In the genomic region with DNA sequence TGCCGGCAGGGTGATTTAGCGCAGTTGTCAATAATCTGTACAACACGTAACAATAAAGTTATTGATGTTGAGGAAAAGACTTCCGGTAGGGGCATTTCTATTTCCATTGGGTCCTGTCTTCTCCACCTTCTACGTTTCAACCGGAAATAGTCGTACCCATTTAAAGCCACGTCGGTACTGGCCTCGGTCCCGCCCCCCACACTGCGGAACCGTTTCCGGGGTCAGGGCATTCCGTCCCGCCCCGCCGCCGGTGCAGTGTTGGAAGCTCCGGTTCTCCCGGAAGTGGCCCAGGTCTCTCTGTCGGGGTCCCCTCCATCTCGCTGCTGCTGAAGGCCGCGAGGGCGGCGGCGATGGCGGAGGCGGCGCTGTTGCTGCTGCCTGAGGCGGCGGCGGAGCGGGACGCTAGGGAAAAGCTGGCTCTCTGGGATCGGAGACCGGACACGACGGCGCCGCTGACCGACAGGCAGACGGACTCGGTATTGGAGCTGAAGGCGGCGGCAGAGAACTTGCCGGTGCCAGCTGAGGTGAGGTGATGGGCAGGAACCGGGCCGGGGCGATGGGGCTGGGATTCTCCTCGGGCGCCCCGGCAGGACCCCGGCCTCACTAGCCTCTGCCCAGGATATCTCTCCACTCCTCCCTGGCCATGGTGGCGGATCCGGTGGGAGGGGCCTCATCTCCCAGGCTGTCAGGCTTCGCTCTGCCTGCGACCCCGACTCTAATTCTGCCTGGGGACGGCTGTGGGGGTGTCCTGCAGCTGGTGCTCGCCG, we compare ENCODE assay signal across 1 cellular context.
TF ChIP-seq lines count a peak whose summit lies in the region.

A gene with protein sequence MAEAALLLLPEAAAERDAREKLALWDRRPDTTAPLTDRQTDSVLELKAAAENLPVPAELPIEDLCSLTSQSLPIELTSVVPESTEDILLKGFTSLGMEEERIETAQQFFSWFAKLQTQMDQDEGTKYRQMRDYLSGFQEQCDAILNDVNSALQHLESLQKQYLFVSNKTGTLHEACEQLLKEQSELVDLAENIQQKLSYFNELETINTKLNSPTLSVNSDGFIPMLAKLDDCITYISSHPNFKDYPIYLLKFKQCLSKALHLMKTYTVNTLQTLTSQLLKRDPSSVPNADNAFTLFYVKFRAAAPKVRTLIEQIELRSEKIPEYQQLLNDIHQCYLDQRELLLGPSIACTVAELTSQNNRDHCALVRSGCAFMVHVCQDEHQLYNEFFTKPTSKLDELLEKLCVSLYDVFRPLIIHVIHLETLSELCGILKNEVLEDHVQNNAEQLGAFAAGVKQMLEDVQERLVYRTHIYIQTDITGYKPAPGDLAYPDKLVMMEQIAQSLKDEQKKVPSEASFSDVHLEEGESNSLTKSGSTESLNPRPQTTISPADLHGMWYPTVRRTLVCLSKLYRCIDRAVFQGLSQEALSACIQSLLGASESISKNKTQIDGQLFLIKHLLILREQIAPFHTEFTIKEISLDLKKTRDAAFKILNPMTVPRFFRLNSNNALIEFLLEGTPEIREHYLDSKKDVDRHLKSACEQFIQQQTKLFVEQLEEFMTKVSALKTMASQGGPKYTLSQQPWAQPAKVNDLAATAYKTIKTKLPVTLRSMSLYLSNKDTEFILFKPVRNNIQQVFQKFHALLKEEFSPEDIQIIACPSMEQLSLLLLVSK (plus strand): TSS at position 253 of the 767 bp plus-strand sequence. CDS start 98 bp downstream, at position 351.

TF ChIP-seq in GM12878, 131 proteins besides CTCF, POLR2A, EP300 and RAD21 (continued from another document and continues in another):
- TF ChIP-seq, protein P1, sequence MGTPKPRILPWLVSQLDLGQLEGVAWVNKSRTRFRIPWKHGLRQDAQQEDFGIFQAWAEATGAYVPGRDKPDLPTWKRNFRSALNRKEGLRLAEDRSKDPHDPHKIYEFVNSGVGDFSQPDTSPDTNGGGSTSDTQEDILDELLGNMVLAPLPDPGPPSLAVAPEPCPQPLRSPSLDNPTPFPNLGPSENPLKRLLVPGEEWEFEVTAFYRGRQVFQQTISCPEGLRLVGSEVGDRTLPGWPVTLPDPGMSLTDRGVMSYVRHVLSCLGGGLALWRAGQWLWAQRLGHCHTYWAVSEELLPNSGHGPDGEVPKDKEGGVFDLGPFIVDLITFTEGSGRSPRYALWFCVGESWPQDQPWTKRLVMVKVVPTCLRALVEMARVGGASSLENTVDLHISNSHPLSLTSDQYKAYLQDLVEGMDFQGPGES (IDR thresholded peaks at IDR 0.05) = no peak
- 0 out of 2 replicates have a peak, but pooled peaks have one; percentile 46 for TF ChIP-seq SMAD5 (IDR thresholded peaks at IDR 0.05; ENCODE audit: low read depth)
- TF ChIP-seq GATAD2B (conservative IDR thresholded peaks at IDR 0.05; ENCODE audit: low read depth) = peak; percentile 61; the same call in 1 of the 2 replicates
- TF ChIP-seq, protein P2, sequence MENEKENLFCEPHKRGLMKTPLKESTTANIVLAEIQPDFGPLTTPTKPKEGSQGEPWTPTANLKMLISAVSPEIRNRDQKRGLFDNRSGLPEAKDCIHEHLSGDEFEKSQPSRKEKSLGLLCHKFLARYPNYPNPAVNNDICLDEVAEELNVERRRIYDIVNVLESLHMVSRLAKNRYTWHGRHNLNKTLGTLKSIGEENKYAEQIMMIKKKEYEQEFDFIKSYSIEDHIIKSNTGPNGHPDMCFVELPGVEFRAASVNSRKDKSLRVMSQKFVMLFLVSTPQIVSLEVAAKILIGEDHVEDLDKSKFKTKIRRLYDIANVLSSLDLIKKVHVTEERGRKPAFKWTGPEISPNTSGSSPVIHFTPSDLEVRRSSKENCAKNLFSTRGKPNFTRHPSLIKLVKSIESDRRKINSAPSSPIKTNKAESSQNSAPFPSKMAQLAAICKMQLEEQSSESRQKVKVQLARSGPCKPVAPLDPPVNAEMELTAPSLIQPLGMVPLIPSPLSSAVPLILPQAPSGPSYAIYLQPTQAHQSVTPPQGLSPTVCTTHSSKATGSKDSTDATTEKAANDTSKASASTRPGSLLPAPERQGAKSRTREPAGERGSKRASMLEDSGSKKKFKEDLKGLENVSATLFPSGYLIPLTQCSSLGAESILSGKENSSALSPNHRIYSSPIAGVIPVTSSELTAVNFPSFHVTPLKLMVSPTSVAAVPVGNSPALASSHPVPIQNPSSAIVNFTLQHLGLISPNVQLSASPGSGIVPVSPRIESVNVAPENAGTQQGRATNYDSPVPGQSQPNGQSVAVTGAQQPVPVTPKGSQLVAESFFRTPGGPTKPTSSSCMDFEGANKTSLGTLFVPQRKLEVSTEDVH (IDR thresholded peaks at IDR 0.05; ENCODE audit: low read depth, partially characterized antibody) = peak; percentile 78
- TF ChIP-seq ATF7 (IDR thresholded peaks at IDR 0.05; ENCODE audit: low read depth) = peak; percentile 73
- TF ChIP-seq, protein P3, sequence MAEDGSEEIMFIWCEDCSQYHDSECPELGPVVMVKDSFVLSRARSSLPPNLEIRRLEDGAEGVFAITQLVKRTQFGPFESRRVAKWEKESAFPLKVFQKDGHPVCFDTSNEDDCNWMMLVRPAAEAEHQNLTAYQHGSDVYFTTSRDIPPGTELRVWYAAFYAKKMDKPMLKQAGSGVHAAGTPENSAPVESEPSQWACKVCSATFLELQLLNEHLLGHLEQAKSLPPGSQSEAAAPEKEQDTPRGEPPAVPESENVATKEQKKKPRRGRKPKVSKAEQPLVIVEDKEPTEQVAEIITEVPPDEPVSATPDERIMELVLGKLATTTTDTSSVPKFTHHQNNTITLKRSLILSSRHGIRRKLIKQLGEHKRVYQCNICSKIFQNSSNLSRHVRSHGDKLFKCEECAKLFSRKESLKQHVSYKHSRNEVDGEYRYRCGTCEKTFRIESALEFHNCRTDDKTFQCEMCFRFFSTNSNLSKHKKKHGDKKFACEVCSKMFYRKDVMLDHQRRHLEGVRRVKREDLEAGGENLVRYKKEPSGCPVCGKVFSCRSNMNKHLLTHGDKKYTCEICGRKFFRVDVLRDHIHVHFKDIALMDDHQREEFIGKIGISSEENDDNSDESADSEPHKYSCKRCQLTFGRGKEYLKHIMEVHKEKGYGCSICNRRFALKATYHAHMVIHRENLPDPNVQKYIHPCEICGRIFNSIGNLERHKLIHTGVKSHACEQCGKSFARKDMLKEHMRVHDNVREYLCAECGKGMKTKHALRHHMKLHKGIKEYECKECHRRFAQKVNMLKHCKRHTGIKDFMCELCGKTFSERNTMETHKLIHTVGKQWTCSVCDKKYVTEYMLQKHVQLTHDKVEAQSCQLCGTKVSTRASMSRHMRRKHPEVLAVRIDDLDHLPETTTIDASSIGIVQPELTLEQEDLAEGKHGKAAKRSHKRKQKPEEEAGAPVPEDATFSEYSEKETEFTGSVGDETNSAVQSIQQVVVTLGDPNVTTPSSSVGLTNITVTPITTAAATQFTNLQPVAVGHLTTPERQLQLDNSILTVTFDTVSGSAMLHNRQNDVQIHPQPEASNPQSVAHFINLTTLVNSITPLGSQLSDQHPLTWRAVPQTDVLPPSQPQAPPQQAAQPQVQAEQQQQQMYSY (CRISPR knock-in tag; IDR thresholded peaks at IDR 0.05) = no peak
- peak; percentile 70 for TF ChIP-seq SIX5 (IDR thresholded peaks at IDR 0.05; ENCODE audit: low read depth, low read length, severe bottlenecking)
- TF ChIP-seq RELA (IDR thresholded peaks at IDR 0.05; ENCODE audit: borderline replicate concordance, partially characterized antibody) = no peak
- TF ChIP-seq CHD2 (IDR thresholded peaks at IDR 0.05; ENCODE audit: borderline replicate concordance, low read depth, low read length) = peak; percentile 76; the same call in 1 of the 2 replicates
- no peak for TF ChIP-seq CEBPB (IDR thresholded peaks at IDR 0.05; ENCODE audit: borderline replicate concordance in 1 of 2, low read depth in 2 of 2, low read length in 2 of 2)
- peak; percentile 82 for TF ChIP-seq TAF1 (IDR thresholded peaks at IDR 0.05; ENCODE audit: borderline replicate concordance, low read depth, low read length)
- TF ChIP-seq PML (IDR thresholded peaks at IDR 0.05; ENCODE audit: low read length) = peak; percentile 69; the same call in 1 of the 2 replicates
- TF ChIP-seq CHD1 (IDR thresholded peaks at IDR 0.05; ENCODE audit: low read depth, low read length) = no peak
- TF ChIP-seq, protein P4, sequence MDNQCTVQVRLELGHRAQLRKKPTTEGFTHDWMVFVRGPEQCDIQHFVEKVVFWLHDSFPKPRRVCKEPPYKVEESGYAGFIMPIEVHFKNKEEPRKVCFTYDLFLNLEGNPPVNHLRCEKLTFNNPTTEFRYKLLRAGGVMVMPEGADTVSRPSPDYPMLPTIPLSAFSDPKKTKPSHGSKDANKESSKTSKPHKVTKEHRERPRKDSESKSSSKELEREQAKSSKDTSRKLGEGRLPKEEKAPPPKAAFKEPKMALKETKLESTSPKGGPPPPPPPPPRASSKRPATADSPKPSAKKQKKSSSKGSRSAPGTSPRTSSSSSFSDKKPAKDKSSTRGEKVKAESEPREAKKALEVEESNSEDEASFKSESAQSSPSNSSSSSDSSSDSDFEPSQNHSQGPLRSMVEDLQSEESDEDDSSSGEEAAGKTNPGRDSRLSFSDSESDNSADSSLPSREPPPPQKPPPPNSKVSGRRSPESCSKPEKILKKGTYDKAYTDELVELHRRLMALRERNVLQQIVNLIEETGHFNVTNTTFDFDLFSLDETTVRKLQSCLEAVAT (IDR thresholded peaks at IDR 0.05) = no peak
- TF ChIP-seq SRF (IDR thresholded peaks at IDR 0.05; ENCODE audit: low read depth in 2 of 2, low read length in 2 of 2) = peak; percentile 98
- TF ChIP-seq ESRRA (IDR thresholded peaks at IDR 0.05; ENCODE audit: low read length) = no peak
- TF ChIP-seq RFX5 (IDR thresholded peaks at IDR 0.05; ENCODE audit: low read depth, low read length) = no peak; the same call in 1 of the 2 replicates
- no peak for TF ChIP-seq RAD51 (IDR thresholded peaks at IDR 0.05)
- TF ChIP-seq, protein P5, sequence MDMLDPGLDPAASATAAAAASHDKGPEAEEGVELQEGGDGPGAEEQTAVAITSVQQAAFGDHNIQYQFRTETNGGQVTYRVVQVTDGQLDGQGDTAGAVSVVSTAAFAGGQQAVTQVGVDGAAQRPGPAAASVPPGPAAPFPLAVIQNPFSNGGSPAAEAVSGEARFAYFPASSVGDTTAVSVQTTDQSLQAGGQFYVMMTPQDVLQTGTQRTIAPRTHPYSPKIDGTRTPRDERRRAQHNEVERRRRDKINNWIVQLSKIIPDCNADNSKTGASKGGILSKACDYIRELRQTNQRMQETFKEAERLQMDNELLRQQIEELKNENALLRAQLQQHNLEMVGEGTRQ (IDR thresholded peaks at IDR 0.05; ENCODE audit: borderline replicate concordance, low read depth, low read length) = no peak; the same call in 1 of the 2 replicates
- TF ChIP-seq NR2F1 (conservative IDR thresholded peaks at IDR 0.05) = no peak
- TF ChIP-seq FOXM1 (IDR thresholded peaks at IDR 0.05; ENCODE audit: low read depth, low read length) = no peak; the same call in 1 of the 2 replicates
- TF ChIP-seq, protein P6, sequence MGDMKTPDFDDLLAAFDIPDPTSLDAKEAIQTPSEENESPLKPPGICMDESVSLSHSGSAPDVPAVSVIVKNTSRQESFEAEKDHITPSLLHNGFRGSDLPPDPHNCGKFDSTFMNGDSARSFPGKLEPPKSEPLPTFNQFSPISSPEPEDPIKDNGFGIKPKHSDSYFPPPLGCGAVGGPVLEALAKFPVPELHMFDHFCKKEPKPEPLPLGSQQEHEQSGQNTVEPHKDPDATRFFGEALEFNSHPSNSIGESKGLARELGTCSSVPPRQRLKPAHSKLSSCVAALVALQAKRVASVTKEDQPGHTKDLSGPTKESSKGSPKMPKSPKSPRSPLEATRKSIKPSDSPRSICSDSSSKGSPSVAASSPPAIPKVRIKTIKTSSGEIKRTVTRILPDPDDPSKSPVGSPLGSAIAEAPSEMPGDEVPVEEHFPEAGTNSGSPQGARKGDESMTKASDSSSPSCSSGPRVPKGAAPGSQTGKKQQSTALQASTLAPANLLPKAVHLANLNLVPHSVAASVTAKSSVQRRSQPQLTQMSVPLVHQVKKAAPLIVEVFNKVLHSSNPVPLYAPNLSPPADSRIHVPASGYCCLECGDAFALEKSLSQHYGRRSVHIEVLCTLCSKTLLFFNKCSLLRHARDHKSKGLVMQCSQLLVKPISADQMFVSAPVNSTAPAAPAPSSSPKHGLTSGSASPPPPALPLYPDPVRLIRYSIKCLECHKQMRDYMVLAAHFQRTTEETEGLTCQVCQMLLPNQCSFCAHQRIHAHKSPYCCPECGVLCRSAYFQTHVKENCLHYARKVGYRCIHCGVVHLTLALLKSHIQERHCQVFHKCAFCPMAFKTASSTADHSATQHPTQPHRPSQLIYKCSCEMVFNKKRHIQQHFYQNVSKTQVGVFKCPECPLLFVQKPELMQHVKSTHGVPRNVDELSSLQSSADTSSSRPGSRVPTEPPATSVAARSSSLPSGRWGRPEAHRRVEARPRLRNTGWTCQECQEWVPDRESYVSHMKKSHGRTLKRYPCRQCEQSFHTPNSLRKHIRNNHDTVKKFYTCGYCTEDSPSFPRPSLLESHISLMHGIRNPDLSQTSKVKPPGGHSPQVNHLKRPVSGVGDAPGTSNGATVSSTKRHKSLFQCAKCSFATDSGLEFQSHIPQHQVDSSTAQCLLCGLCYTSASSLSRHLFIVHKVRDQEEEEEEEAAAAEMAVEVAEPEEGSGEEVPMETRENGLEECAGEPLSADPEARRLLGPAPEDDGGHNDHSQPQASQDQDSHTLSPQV (IDR thresholded peaks at IDR 0.05) = no peak
- TF ChIP-seq, protein P7, sequence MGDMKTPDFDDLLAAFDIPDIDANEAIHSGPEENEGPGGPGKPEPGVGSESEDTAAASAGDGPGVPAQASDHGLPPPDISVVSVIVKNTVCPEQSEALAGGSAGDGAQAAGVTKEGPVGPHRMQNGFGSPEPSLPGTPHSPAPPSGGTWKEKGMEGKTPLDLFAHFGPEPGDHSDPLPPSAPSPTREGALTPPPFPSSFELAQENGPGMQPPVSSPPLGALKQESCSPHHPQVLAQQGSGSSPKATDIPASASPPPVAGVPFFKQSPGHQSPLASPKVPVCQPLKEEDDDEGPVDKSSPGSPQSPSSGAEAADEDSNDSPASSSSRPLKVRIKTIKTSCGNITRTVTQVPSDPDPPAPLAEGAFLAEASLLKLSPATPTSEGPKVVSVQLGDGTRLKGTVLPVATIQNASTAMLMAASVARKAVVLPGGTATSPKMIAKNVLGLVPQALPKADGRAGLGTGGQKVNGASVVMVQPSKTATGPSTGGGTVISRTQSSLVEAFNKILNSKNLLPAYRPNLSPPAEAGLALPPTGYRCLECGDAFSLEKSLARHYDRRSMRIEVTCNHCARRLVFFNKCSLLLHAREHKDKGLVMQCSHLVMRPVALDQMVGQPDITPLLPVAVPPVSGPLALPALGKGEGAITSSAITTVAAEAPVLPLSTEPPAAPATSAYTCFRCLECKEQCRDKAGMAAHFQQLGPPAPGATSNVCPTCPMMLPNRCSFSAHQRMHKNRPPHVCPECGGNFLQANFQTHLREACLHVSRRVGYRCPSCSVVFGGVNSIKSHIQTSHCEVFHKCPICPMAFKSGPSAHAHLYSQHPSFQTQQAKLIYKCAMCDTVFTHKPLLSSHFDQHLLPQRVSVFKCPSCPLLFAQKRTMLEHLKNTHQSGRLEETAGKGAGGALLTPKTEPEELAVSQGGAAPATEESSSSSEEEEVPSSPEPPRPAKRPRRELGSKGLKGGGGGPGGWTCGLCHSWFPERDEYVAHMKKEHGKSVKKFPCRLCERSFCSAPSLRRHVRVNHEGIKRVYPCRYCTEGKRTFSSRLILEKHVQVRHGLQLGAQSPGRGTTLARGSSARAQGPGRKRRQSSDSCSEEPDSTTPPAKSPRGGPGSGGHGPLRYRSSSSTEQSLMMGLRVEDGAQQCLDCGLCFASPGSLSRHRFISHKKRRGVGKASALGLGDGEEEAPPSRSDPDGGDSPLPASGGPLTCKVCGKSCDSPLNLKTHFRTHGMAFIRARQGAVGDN (IDR thresholded peaks at IDR 0.05) = peak; percentile 59; the same call in 1 of the 2 replicates
- peak; percentile 82 for TF ChIP-seq HCFC1 (IDR thresholded peaks at IDR 0.05; ENCODE audit: low read length)
- no peak for TF ChIP-seq TCF7 (IDR thresholded peaks at IDR 0.05; ENCODE audit: borderline replicate concordance)
- TF ChIP-seq TARDBP (IDR thresholded peaks at IDR 0.05; ENCODE audit: borderline replicate concordance) = peak; percentile 92
- TF ChIP-seq CHD4 (IDR thresholded peaks at IDR 0.05) = no peak
- TF ChIP-seq ZNF207 (IDR thresholded peaks at IDR 0.05; ENCODE audit: borderline replicate concordance) = peak; percentile 68; the same call in 1 of the 2 replicates
- no peak for TF ChIP-seq KDM1A (IDR thresholded peaks at IDR 0.05; ENCODE audit: borderline replicate concordance)
